1 cellular context compared by ENCODE assay signal in genomic region chr13:48563611-48564010, GRCh38.
TF ChIP-seq lines count a peak whose summit lies in the region.

No MANE protein-coding gene starts in this region.

TF ChIP-seq in GM12878, 131 proteins besides CTCF, POLR2A, EP300 and RAD21:
- no peak for TF ChIP-seq RBBP5 (conservative IDR thresholded peaks at IDR 0.05)
- no peak for TF ChIP-seq SREBF1 (IDR thresholded peaks at IDR 0.05; ENCODE audit: low read length)
- TF ChIP-seq ZNF207 (IDR thresholded peaks at IDR 0.05; ENCODE audit: borderline replicate concordance) = no peak
- TF ChIP-seq WRNIP1 (IDR thresholded peaks at IDR 0.05; ENCODE audit: borderline replicate concordance, low read depth, low read length) = no peak
- no peak for TF ChIP-seq MYC (IDR thresholded peaks at IDR 0.05; ENCODE audit: insufficient read depth, insufficient read length, insufficient replicate concordance, low read length, severe bottlenecking)
- TF ChIP-seq RB1 (IDR thresholded peaks at IDR 0.05; ENCODE audit: borderline replicate concordance) = no peak
- TF ChIP-seq NFIC (IDR thresholded peaks at IDR 0.05; ENCODE audit: low read depth, low read length) = no peak
- TF ChIP-seq, protein P1, sequence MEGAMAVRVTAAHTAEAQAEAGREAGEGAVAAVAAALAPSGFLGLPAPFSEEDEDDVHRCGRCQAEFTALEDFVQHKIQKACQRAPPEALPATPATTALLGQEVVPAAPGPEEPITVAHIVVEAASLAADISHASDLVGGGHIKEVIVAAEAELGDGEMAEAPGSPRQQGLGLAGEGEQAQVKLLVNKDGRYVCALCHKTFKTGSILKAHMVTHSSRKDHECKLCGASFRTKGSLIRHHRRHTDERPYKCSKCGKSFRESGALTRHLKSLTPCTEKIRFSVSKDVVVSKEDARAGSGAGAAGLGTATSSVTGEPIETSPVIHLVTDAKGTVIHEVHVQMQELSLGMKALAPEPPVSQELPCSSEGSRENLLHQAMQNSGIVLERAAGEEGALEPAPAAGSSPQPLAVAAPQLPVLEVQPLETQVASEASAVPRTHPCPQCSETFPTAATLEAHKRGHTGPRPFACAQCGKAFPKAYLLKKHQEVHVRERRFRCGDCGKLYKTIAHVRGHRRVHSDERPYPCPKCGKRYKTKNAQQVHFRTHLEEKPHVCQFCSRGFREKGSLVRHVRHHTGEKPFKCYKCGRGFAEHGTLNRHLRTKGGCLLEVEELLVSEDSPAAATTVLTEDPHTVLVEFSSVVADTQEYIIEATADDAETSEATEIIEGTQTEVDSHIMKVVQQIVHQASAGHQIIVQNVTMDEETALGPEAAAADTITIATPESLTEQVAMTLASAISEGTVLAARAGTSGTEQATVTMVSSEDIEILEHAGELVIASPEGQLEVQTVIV (IDR thresholded peaks at IDR 0.05; ENCODE audit: borderline replicate concordance, partially characterized antibody) = no peak
TF ChIP-seq in GM12878: peak in this region for 0.
